ENCODE assay signal across 22 cellular contexts in the genomic region with DNA sequence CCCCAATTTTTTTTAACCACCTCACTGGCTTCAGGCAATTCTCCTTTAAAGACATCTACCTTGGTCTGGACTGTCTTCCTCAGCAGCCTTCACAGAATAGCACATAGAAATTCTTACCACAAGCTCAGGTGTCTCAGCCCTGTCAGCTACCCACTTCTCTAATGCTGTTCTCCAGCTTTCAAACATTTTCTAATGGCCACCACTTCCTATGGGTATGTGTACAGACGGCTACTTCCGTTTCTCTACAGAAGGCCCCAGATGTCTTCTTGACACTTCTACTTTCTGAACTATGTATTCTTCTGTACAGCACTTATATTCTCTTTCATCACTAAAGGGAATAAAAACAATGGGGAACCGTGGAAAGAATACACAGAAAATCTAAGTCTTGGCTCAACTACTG. TPM values are rescaled to one million over a fixed set of nuclear protein-coding genes. Genes with fewer than 3 reads are reported as not detected.
DNase-seq lines count a peak whose midpoint lies in the region; ATAC-seq and TF ChIP-seq lines count a peak whose summit lies in the region.
"Had no signal": no experiment of that assay in that cellular context is flagged by ENCODE, and none has a peak within 500 bp of the region (broad histone marks: within the 10 kb centered on the region; RNA-seq: fewer than 3 reads in every experiment).

No MANE protein-coding gene starts in this region.

- ATAC-seq in GM19395 (IDR thresholded peaks at IDR 0.05; ENCODE audit: unreplicated experiment) (peak; percentile 71), HG03097 (IDR thresholded peaks at IDR 0.05; ENCODE audit: low FRiP score, unreplicated experiment) (peak; percentile 88), HG03159 (IDR thresholded peaks at IDR 0.05; ENCODE audit: unreplicated experiment) (no peak)
- ATAC-seq in naive thymus-derived CD4-positive, alpha-beta T cell, result peak; percentile 47
- ATAC-seq: GM12878; stimulated activated naive CD8-positive, alpha-beta T cell treated with anti-CD3 and anti-CD28 coated beads, Interleukin-15, Interleukin-2, amounts not matched to agents 100 U/mL and 50 U/mL, for 24 hours; T-cell had no signal

- H3K4me3 Mint-ChIP-seq in naive thymus-derived CD4-positive, alpha-beta T cell, result no peak overlapping the region
- H3K4me3 Mint-ChIP-seq: activated naive CD4-positive, alpha-beta T cell treated with anti-CD3 and anti-CD28 coated beads, Interleukin-2, amount 10 ng/mL, durations not matched to agents 7 days and 5 days; T-cell had no signal

- no peak overlapping the region for H3K27ac Mint-ChIP-seq in naive thymus-derived CD4-positive, alpha-beta T cell
- H3K27ac Mint-ChIP-seq: activated naive CD4-positive, alpha-beta T cell treated with anti-CD3 and anti-CD28 coated beads, Interleukin-2, amount 10 ng/mL, durations not matched to agents 7 days and 5 days; T-cell had no signal

- DNase-seq in NOMO-1 (lab: John Stamatoyannopoulos, UW; ENCODE audit: unreplicated experiment in 2 of 2) (peak; percentile 42 to 76), GM20000 (ENCODE audit: low spot score) (no peak), NCI-H2227 treated with DMSO at 0.1 percent for 48 hours (lab: John Stamatoyannopoulos, UW) (no peak), HuH-7.5 (ENCODE audit: low spot score) (no peak)
- DNase-seq in naive thymus-derived CD4-positive, alpha-beta T cell, result no peak
- DNase-seq: activated CD4-positive, alpha-beta T cell treated with anti-CD3 and anti-CD28 coated beads for 48 hours; activated naive CD4-positive, alpha-beta T cell treated with anti-CD3 and anti-CD28 coated beads, Interleukin-2, amount 10 ng/mL, durations not matched to agents 7 days and 5 days; activated T-cell treated with anti-CD3 and anti-CD28 coated beads, Interleukin-2, amount 50 U/mL, for 48 hours; amygdala; DMS79; NCI-H1436 treated with DMSO at 0.1 percent for 48 hours; NCI-H524; occipital lobe; stimulated activated CD4-positive, alpha-beta T cell treated with anti-CD3 and anti-CD28 coated beads, Interleukin-4, amount 100 ng/mL, for 24 hours; stimulated activated naive CD8-positive, alpha-beta T cell treated with anti-CD3 and anti-CD28 coated beads, Interleukin-15, Interleukin-2, amounts not matched to agents 100 U/mL and 50 U/mL, for 24 hours; T-cell; tibial artery had no signal

- POLR2A ChIA-PET in naive thymus-derived CD4-positive, alpha-beta T cell (lab: Charles Lee), result no interaction called here

- H3K4me1 Mint-ChIP-seq in naive thymus-derived CD4-positive, alpha-beta T cell, result peaks cover 0 to 6% (median 0%) of the 10 kb centered on the region in 7 donors
- H3K4me1 Mint-ChIP-seq: activated naive CD4-positive, alpha-beta T cell treated with anti-CD3 and anti-CD28 coated beads, Interleukin-2, amount 10 ng/mL, durations not matched to agents 7 days and 5 days; T-cell had no signal

- no peak for TF ChIP-seq CTCF in GM20000 (IDR thresholded peaks at IDR 0.05; ENCODE audit: extremely low read depth, missing control alignments)

- H3K4me3 ChIP-seq in naive thymus-derived CD4-positive, alpha-beta T cell (ENCODE audit: low read length), result no peak overlapping the region
- H3K4me3 ChIP-seq: coronary artery, GM12878, tibial artery had no signal

- no peaks in the 10 kb centered on the region for H3K36me3 Mint-ChIP-seq in naive thymus-derived CD4-positive, alpha-beta T cell
- H3K36me3 Mint-ChIP-seq: activated naive CD4-positive, alpha-beta T cell treated with anti-CD3 and anti-CD28 coated beads, Interleukin-2, amount 10 ng/mL, durations not matched to agents 7 days and 5 days; T-cell had no signal

- intact Hi-C loops in naive thymus-derived CD4-positive, alpha-beta T cell (cut with micrococcal nuclease), result no loop called here

- H3K27ac ChIP-seq in naive thymus-derived CD4-positive, alpha-beta T cell (ENCODE audit: low read depth, low read length), result no peak overlapping the region
- H3K27ac ChIP-seq: coronary artery, tibial artery had no signal

- peaks cover 0 to 2% (median 0%) of the 10 kb centered on the region in 11 donors for H3K9me3 Mint-ChIP-seq in naive thymus-derived CD4-positive, alpha-beta T cell
- H3K9me3 Mint-ChIP-seq: activated naive CD4-positive, alpha-beta T cell treated with anti-CD3 and anti-CD28 coated beads, Interleukin-2, amount 10 ng/mL, durations not matched to agents 7 days and 5 days; T-cell had no signal

- no peaks in the 10 kb centered on the region for H3K27me3 ChIP-seq in naive thymus-derived CD4-positive, alpha-beta T cell (ENCODE audit: control insufficient read depth in 2 of 2, insufficient read depth in 2 of 2, low read length in 2 of 2)
- H3K27me3 ChIP-seq: tibial artery had no signal

- CTCF ChIA-PET in naive thymus-derived CD4-positive, alpha-beta T cell (lab: Charles Lee), result no interaction called here

- H3K36me3 ChIP-seq in naive thymus-derived CD4-positive, alpha-beta T cell (ENCODE audit: control insufficient read depth in 2 of 3, insufficient read depth in 3 of 3, low read length in 3 of 3), result no peaks in the 10 kb centered on the region
- H3K36me3 ChIP-seq: tibial artery had no signal

- H3K9me3 ChIP-seq in naive thymus-derived CD4-positive, alpha-beta T cell (ENCODE audit: control insufficient read depth in 2 of 3, low read length in 3 of 3), result no peaks in the 10 kb centered on the region
- H3K9me3 ChIP-seq: tibial artery had no signal

- peaks cover 0 to 12% (median 3%) of the 10 kb centered on the region in 5 donors for H3K27me3 Mint-ChIP-seq in naive thymus-derived CD4-positive, alpha-beta T cell

- H3K4me1 ChIP-seq in naive thymus-derived CD4-positive, alpha-beta T cell (ENCODE audit: control insufficient read depth in 2 of 2, insufficient read depth in 2 of 2, low read length in 2 of 2), result no peaks in the 10 kb centered on the region

RNA-seq across cellular contexts. Expression of gene OPHN1, which starts 13.4 kb away (rescaled TPM):
- under 1 TPM; 0.05 to 0.32 (median 0.16) TPM for total RNA-seq in naive thymus-derived CD4-positive, alpha-beta T cell
- polyA plus RNA-seq in naive thymus-derived CD4-positive, alpha-beta T cell, result not detected

Comparison
In these comparisons a context has a peak if more than half of its experiments do, and no peak if none do; other contexts are left out.
1. DNase-seq: peak in NOMO-1 (2 of 2); none in naive thymus-derived CD4-positive, alpha-beta T cell (0 of 9), GM20000 (single experiment), NCI-H2227 treated with DMSO at 0.1 percent for 48 hours (single experiment) and HuH-7.5 (single experiment).